Comparison of ENCODE assay signal across 8 cellular contexts in genomic region chr12:120530315-120530697, GRCh38. TPM values are rescaled to one million over a fixed set of nuclear protein-coding genes. Genes with fewer than 3 reads are reported as not detected.
DNase-seq lines count a peak whose midpoint lies in the region; ATAC-seq and TF ChIP-seq lines count a peak whose summit lies in the region.
"Not testable (repeated sequence)": the region's sequence is repeated elsewhere in the genome, so short reads cannot be mapped to it uniquely, and the experiment has no call there.

No MANE protein-coding gene starts in this region.

- not testable (repeated sequence) for H3K27me3 Mint-ChIP-seq in activated naive CD8-positive, alpha-beta T cell treated with anti-CD3 and anti-CD28 coated beads for 36 hours; effector memory CD8-positive, alpha-beta T cell; osteocyte (ENCODE audit: unreplicated experiment)

- ATAC-seq in effector memory CD8-positive, alpha-beta T cell (replicated peaks); left lung: not testable (repeated sequence)

- not testable (repeated sequence) for H3K27ac Mint-ChIP-seq in activated naive CD8-positive, alpha-beta T cell treated with anti-CD3 and anti-CD28 coated beads for 36 hours
- peak overlapping the region in 1 of 2 donors; percentile 100 for H3K27ac Mint-ChIP-seq in effector memory CD8-positive, alpha-beta T cell
- peak overlapping the region; percentile 100 for H3K27ac Mint-ChIP-seq in osteocyte (ENCODE audit: unreplicated experiment)

- not testable (repeated sequence) for H3K9me3 Mint-ChIP-seq in activated naive CD8-positive, alpha-beta T cell treated with anti-CD3 and anti-CD28 coated beads for 36 hours; effector memory CD8-positive, alpha-beta T cell; osteocyte (ENCODE audit: unreplicated experiment)

- intact Hi-C loops in left lung (cut with DNase I); stomach (cut with DNase I; ENCODE audit: low total_unique reads): not testable (repeated sequence)

- CTCF ChIA-PET in BJ (lab: Yijun Ruan, JAX), result not testable (repeated sequence)

- TF ChIP-seq POLR2A in stomach (IDR thresholded peaks at IDR 0.05), result not testable (repeated sequence)

- H3K36me3 Mint-ChIP-seq in activated naive CD8-positive, alpha-beta T cell treated with anti-CD3 and anti-CD28 coated beads for 36 hours; osteocyte (ENCODE audit: unreplicated experiment): not testable (repeated sequence)
- H3K36me3 Mint-ChIP-seq in effector memory CD8-positive, alpha-beta T cell (ENCODE audit: insufficient read depth), result peaks cover 27% of the 10 kb centered on the region

- TF ChIP-seq EP300 in stomach (IDR thresholded peaks at IDR 0.05), result not testable (repeated sequence)

- H3K27ac ChIP-seq in HL-60 (replicated peaks) (peak overlapping the region; percentile 98), VCaP (peak overlapping the region; percentile 95), left lung (peak overlapping the region; percentile 89 to 95), stomach (peak overlapping the region; percentile 75 to 98 (median 94))

- H3K9me3 ChIP-seq in left lung, stomach: not testable (repeated sequence)

- not testable (repeated sequence) for H3K36me3 ChIP-seq in BJ (ENCODE audit: control insufficient read depth, insufficient read depth, low read length); left lung; stomach

- H3K4me3 ChIP-seq in BJ (ENCODE audit: low read depth, low read length), result peak overlapping the region; percentile 62
- peak overlapping the region; percentile 90 for H3K4me3 ChIP-seq in HL-60 (replicated peaks; ENCODE audit: insufficient read depth, low read length)
- peak overlapping the region in 1 of 2 donors; percentile 78 for H3K4me3 ChIP-seq in left lung
- peak overlapping the region; percentile 61 to 90 (median 70) for H3K4me3 ChIP-seq in stomach

- TF ChIP-seq CTCF in BJ (IDR thresholded peaks at IDR 0.05; ENCODE audit: insufficient read depth, low read depth, low read length); HL-60 (IDR thresholded peaks at IDR 0.05; ENCODE audit: insufficient read depth, low read length); VCaP (conservative IDR thresholded peaks at IDR 0.05); left lung (IDR thresholded peaks at IDR 0.05); osteocyte (IDR thresholded peaks at IDR 0.05); stomach (IDR thresholded peaks at IDR 0.05): not testable (repeated sequence)

- H3K4me1 ChIP-seq in left lung (peaks cover 6 to 35% of the 10 kb centered on the region in 2 donors), stomach (peaks cover 4 to 52% (median 25%) of the 10 kb centered on the region in 4 donors)

- WGBS in stomach, 5 donors, result 40 to 61% (median 50%) methylated on average over 5 of the region's 5 CpGs

- not testable (repeated sequence) for DNase-seq in BJ (ENCODE audit: low read depth); activated naive CD8-positive, alpha-beta T cell treated with anti-CD3 and anti-CD28 coated beads for 36 hours; effector memory CD8-positive, alpha-beta T cell; left lung; osteocyte (ENCODE audit: extremely low spot score, unreplicated experiment); stomach
- peak in 1 of 2 experiments; percentile 9 for DNase-seq in HL-60 (ENCODE audit: low read depth in 1 of 2, low spot score in 1 of 2)

- not testable (repeated sequence) for H3K27me3 ChIP-seq in BJ (ENCODE audit: control insufficient read depth, insufficient read depth, low read length); HL-60 (ENCODE audit: insufficient read depth, poor library complexity, severe bottlenecking); left lung; stomach

- peaks cover 12% of the 10 kb centered on the region for H3K4me1 Mint-ChIP-seq in activated naive CD8-positive, alpha-beta T cell treated with anti-CD3 and anti-CD28 coated beads for 36 hours
- H3K4me1 Mint-ChIP-seq in effector memory CD8-positive, alpha-beta T cell (ENCODE audit: low read depth in 2 of 2), result peaks cover 15 to 18% of the 10 kb centered on the region in 2 donors
- peaks cover 28% of the 10 kb centered on the region for H3K4me1 Mint-ChIP-seq in osteocyte (ENCODE audit: unreplicated experiment)

- POLR2A ChIA-PET in BJ (lab: Charles Lee), result not testable (repeated sequence)

- H3K4me3 Mint-ChIP-seq in activated naive CD8-positive, alpha-beta T cell treated with anti-CD3 and anti-CD28 coated beads for 36 hours, result peak overlapping the region; percentile 100
- peak overlapping the region; percentile 99 to 100 for H3K4me3 Mint-ChIP-seq in effector memory CD8-positive, alpha-beta T cell
- H3K4me3 Mint-ChIP-seq in osteocyte (ENCODE audit: unreplicated experiment), result not testable (repeated sequence)

RNA-seq across cellular contexts. Expression of gene COQ5, which starts 1.3 kb away (rescaled TPM):
- polyA plus RNA-seq in BJ (2011; rRNA removed) (27.7 and 44.4 TPM in 2 replicates), stomach (10 to 100 TPM; 24.0 to 31.8 (median 27.8) TPM)
- polyA minus RNA-seq in BJ (2011; rRNA and poly(A)+ RNA removed), result 8.5 and 8.7 TPM in 2 replicates
- total RNA-seq in activated naive CD8-positive, alpha-beta T cell treated with anti-CD3 and anti-CD28 coated beads for 36 hours, result 10 to 100 TPM; 35.0 to 35.6 TPM
- total RNA-seq in left lung (10 to 100 TPM; 23.1 to 27.9 TPM), osteocyte (20.4 and 24.0 TPM in 2 replicates), stomach (10 to 100 TPM in 3 of 5 donors, 1 to 10 TPM in 2; 2.6 to 32.4 (median 10.5) TPM)

RNA-seq across cellular contexts. Expression of gene RNF10, which starts 3.9 kb away (rescaled TPM):
- 64.1 and 98.8 TPM in 2 replicates for polyA plus RNA-seq in BJ (2011; rRNA removed)
- 135 and 145 TPM in 2 replicates for polyA minus RNA-seq in BJ (2011; rRNA and poly(A)+ RNA removed)
- 100 to 1,000 TPM; 142 to 164 TPM for total RNA-seq in activated naive CD8-positive, alpha-beta T cell treated with anti-CD3 and anti-CD28 coated beads for 36 hours
- 100 to 1,000 TPM; 208 to 218 TPM for total RNA-seq in left lung
- 139 and 177 TPM in 2 replicates for total RNA-seq in osteocyte
- 100 to 1,000 TPM; 189 to 656 (median 318) TPM for total RNA-seq in stomach
- polyA plus RNA-seq in stomach, result 100 to 1,000 TPM; 124 to 157 (median 133) TPM

RNA-seq across cellular contexts. Expression of gene DYNLL1, which starts 34.4 kb away (rescaled TPM):
- polyA plus RNA-seq in BJ (2011; rRNA removed), result 358 and 610 TPM in 2 replicates
- 77.2 and 81.2 TPM in 2 replicates for polyA minus RNA-seq in BJ (2011; rRNA and poly(A)+ RNA removed)
- total RNA-seq in activated naive CD8-positive, alpha-beta T cell treated with anti-CD3 and anti-CD28 coated beads for 36 hours, result 100 to 1,000 TPM; 214 to 226 TPM
- total RNA-seq in left lung, result 100 to 1,000 TPM; 342 to 352 TPM
- 324 and 325 TPM in 2 replicates for total RNA-seq in osteocyte
- total RNA-seq in stomach, result 100 to 1,000 TPM in 4 of 5 donors, 10 to 100 TPM in 1; 27.2 to 197 (median 114) TPM
- 100 to 1,000 TPM; 476 to 580 (median 578) TPM for polyA plus RNA-seq in stomach

RNA-seq across cellular contexts. Expression of gene POP5, which starts 50.9 kb away (rescaled TPM):
- polyA plus RNA-seq in BJ (2011; rRNA removed) (46.7 and 48.0 TPM in 2 replicates), stomach (10 to 100 TPM; 33.9 to 51.2 (median 49.1) TPM)
- polyA minus RNA-seq in BJ (2011; rRNA and poly(A)+ RNA removed), result 10.6 and 11.7 TPM in 2 replicates
- 10 to 100 TPM; 60.0 to 61.9 TPM for total RNA-seq in activated naive CD8-positive, alpha-beta T cell treated with anti-CD3 and anti-CD28 coated beads for 36 hours
- total RNA-seq in left lung (10 to 100 TPM; 37.9 to 40.6 TPM), osteocyte (36.9 and 42.0 TPM in 2 replicates), stomach (10 to 100 TPM; 10.5 to 62.3 (median 34.3) TPM)
